In the genomic region with DNA sequence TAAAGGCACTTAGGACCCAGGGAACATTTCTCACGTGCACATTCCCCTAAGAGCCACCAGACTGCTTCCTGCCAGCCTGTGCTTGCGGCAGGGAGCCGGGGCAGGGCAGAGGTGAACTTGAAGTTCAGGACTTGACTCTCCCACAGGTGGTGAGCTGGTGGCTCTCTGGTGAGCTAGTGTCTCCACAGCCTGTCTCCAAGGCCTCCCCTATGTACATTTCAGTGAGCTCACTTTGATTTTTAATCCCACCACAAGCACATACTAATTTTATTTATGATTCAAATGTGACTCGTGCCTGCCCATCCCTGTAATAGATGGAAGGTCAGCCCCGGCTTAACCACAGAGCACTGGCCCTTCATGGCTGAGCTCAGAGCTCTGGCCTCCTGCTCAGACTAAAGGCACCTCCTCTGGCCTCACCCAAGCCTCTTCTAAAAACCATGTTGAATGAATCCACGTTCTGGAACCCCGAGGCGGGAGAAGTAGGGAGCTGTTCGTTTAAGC, we compare ENCODE assay signal across 10 cellular contexts. TPM values are rescaled to one million over a fixed set of nuclear protein-coding genes. Genes with fewer than 3 reads are reported as not detected.
DNase-seq lines count a peak whose midpoint lies in the region; ATAC-seq and TF ChIP-seq lines count a peak whose summit lies in the region.
"Had no signal": no experiment of that assay in that cellular context is flagged by ENCODE, and none has a peak within 500 bp of the region (broad histone marks: within the 10 kb centered on the region; RNA-seq: fewer than 3 reads in every experiment).

No MANE protein-coding gene starts in this region.

- H3K4me3 Mint-ChIP-seq in T-helper 2 cell treated with Interferon-gamma antibody and Interleukin-4, amounts not matched to agents 5 μg/mL and 100 μg/mL, for 36 hours = no peak overlapping the region

- H3K4me1 ChIP-seq in suprapubic skin = peaks cover 75% of the 10 kb centered on the region

- H3K9me3 Mint-ChIP-seq in T-helper 2 cell treated with Interferon-gamma antibody and Interleukin-4, amounts not matched to agents 5 μg/mL and 100 μg/mL, for 36 hours = no peaks in the 10 kb centered on the region
- no peaks in the 10 kb centered on the region for H3K9me3 Mint-ChIP-seq in activated naive CD4-positive, alpha-beta T cell treated with anti-CD3 and anti-CD28 coated beads, Interleukin-2, amount 50 U/mL, for 72 hours

- H3K4me3 ChIP-seq in suprapubic skin = no peak overlapping the region
- H3K4me3 ChIP-seq: ovary had no signal

- peak overlapping the region; percentile 30 for H3K27ac ChIP-seq in suprapubic skin
- H3K27ac ChIP-seq: ovary had no signal

- no peak for TF ChIP-seq POLR2A in suprapubic skin (IDR thresholded peaks at IDR 0.05)

- peak overlapping the region; percentile 42 for H3K27ac Mint-ChIP-seq in T-helper 2 cell treated with Interferon-gamma antibody and Interleukin-4, amounts not matched to agents 5 μg/mL and 100 μg/mL, for 36 hours
- H3K27ac Mint-ChIP-seq in activated naive CD4-positive, alpha-beta T cell treated with anti-CD3 and anti-CD28 coated beads, Interleukin-2, amount 50 U/mL, for 72 hours = peak overlapping the region; percentile 54 to 65

- H3K27me3 Mint-ChIP-seq in T-helper 2 cell treated with Interferon-gamma antibody and Interleukin-4, amounts not matched to agents 5 μg/mL and 100 μg/mL, for 36 hours (ENCODE audit: low read depth) = no peaks in the 10 kb centered on the region

- TF ChIP-seq CTCF in suprapubic skin (IDR thresholded peaks at IDR 0.05) = no peak

- peaks cover 38% of the 10 kb centered on the region for H3K4me1 Mint-ChIP-seq in T-helper 2 cell treated with Interferon-gamma antibody and Interleukin-4, amounts not matched to agents 5 μg/mL and 100 μg/mL, for 36 hours (ENCODE audit: low read depth)

- peaks cover 50% of the 10 kb centered on the region for H3K36me3 ChIP-seq in suprapubic skin
- H3K36me3 ChIP-seq: ovary had no signal

- H3K9me3 ChIP-seq in suprapubic skin = no peaks in the 10 kb centered on the region
- H3K9me3 ChIP-seq: ovary had no signal

- ATAC-seq in activated naive CD4-positive, alpha-beta T cell treated with anti-CD3 and anti-CD28 coated beads, Interleukin-2, amount 50 U/mL, for 72 hours = no peak

- DNase-seq in T-helper 2 cell treated with Interferon-gamma antibody and Interleukin-4, amounts not matched to agents 5 μg/mL and 100 μg/mL, for 36 hours (ENCODE audit: low spot score) = no peak
- DNase-seq in T-helper 2 cell = no peak
- DNase-seq in activated naive CD4-positive, alpha-beta T cell treated with anti-CD3 and anti-CD28 coated beads, Interleukin-2, amount 50 U/mL, for 72 hours (ENCODE audit: low spot score in 2 of 2) = no peak
- DNase-seq in kidney tubule cell (ENCODE audit: low spot score) = peak; percentile 85
- no peak for DNase-seq in suprapubic skin (ENCODE audit: low spot score in 2 of 2)
- no peak for DNase-seq in T1000 (lab: John Stamatoyannopoulos, UW)
- no peak for DNase-seq in AG20443 (ENCODE audit: low spot score)
- no peak for DNase-seq in NCI-H146 treated with DMSO at 0.1 percent for 48 hours (lab: John Stamatoyannopoulos, UW; ENCODE audit: unreplicated experiment)
- DNase-seq: activated CD4-positive, alpha-beta T cell treated with anti-CD3 and anti-CD28 coated beads, Interleukin-2, amount 50 U/mL, for 4 hours had no signal

- H3K36me3 Mint-ChIP-seq in T-helper 2 cell treated with Interferon-gamma antibody and Interleukin-4, amounts not matched to agents 5 μg/mL and 100 μg/mL, for 36 hours (ENCODE audit: low read depth) = peaks cover 44% of the 10 kb centered on the region
- no peaks in the 10 kb centered on the region for H3K36me3 Mint-ChIP-seq in activated naive CD4-positive, alpha-beta T cell treated with anti-CD3 and anti-CD28 coated beads, Interleukin-2, amount 50 U/mL, for 72 hours

- no peak for TF ChIP-seq EP300 in suprapubic skin (IDR thresholded peaks at IDR 0.05)

- no peaks in the 10 kb centered on the region for H3K27me3 ChIP-seq in suprapubic skin
- H3K27me3 ChIP-seq: ovary had no signal

- 35% methylated on average over 9 of the region's 9 CpGs for WGBS in suprapubic skin

RNA-seq across cellular contexts. Expression of a gene that starts 9.2 kb away (rescaled TPM):
- total RNA-seq in activated naive CD4-positive, alpha-beta T cell treated with anti-CD3 and anti-CD28 coated beads, Interleukin-2, amount 50 U/mL, for 72 hours = 10 to 100 TPM; 11.0 to 14.4 TPM
- total RNA-seq in suprapubic skin = 10 to 100 TPM; 17.0 to 32.7 (median 24.6) TPM
